9 cellular contexts compared by ENCODE assay signal in genomic region chr6:156031516-156031915, GRCh38.
"Had no signal": no experiment of that assay in that cellular context is flagged by ENCODE, and none has a peak within 500 bp of the region (broad histone marks: within the 10 kb centered on the region; RNA-seq: fewer than 3 reads in every experiment).

No MANE protein-coding gene starts in this region.

- H3K27ac Mint-ChIP-seq: HFFc6 had no signal

- H3K36me3 ChIP-seq: HAP-1 had no signal

- DNase-seq: GM23248, GOT3, H7, HFFc6 had no signal

- H3K9ac ChIP-seq: GM23248 had no signal

- ATAC-seq: HCT116, HepG2 had no signal

- H3K4me3 Mint-ChIP-seq: HFFc6, IgD-negative memory B cell had no signal

- H3K27ac ChIP-seq: GM23248, HL-60 had no signal

- H3K4me3 ChIP-seq: GM23248, HAP-1 had no signal

- H3K4me1 ChIP-seq: HAP-1 had no signal
